ENCODE assay signal across 1 cellular context in genomic region chr14:99879401-99880295, GRCh38.
TF ChIP-seq lines count a peak whose summit lies in the region.

No MANE protein-coding gene starts in this region.

TF ChIP-seq in HEK293, 187 proteins besides CTCF, POLR2A, EP300 and RAD21 (continued from another document):
- TF ChIP-seq OSR2 (tag by site-specific recombination; IDR thresholded peaks at IDR 0.05), result peak; percentile 95
- no peak for TF ChIP-seq ZNF121 (tag by site-specific recombination; IDR thresholded peaks at IDR 0.05)
- TF ChIP-seq ZNF211 (tag by site-specific recombination; IDR thresholded peaks at IDR 0.05; ENCODE audit: low read depth), result no peak
- peak; percentile 60 for TF ChIP-seq FEZF1 (tag by site-specific recombination; IDR thresholded peaks at IDR 0.05)
- TF ChIP-seq PRDM10 (tag by site-specific recombination; IDR thresholded peaks at IDR 0.05), result 0 out of 2 replicates have a peak, but pooled peaks have one; percentile 12
- no peak for TF ChIP-seq MYNN (tag by site-specific recombination; IDR thresholded peaks at IDR 0.05; ENCODE audit: borderline replicate concordance)
- peak; percentile 50 for TF ChIP-seq ZNF629 (tag by site-specific recombination; IDR thresholded peaks at IDR 0.05)
- TF ChIP-seq ZFHX2 (tag by site-specific recombination; conservative IDR thresholded peaks at IDR 0.05), result peak; percentile 57
- 0 out of 2 replicates have a peak, but pooled peaks have one; percentile 45 for TF ChIP-seq ZXDB (tag by site-specific recombination; IDR thresholded peaks at IDR 0.05)
- TF ChIP-seq ZNF843 (tag by site-specific recombination; IDR thresholded peaks at IDR 0.05), result peak; percentile 68
- TF ChIP-seq ZBTB8A (tag by site-specific recombination; IDR thresholded peaks at IDR 0.05), result 0 out of 2 replicates have a peak, but pooled peaks have one; percentile 27
- TF ChIP-seq ZEB2 (tag by site-specific recombination; IDR thresholded peaks at IDR 0.05), result peak; percentile 27; the same call in 1 of the 2 replicates
- peak; percentile 79 for TF ChIP-seq ZNF366 (tag by site-specific recombination; conservative IDR thresholded peaks at IDR 0.05)
- peak; percentile 55; the same call in 1 of the 2 replicates for TF ChIP-seq INSM2 (tag by site-specific recombination; IDR thresholded peaks at IDR 0.05)
- TF ChIP-seq ZNF600 (tag by site-specific recombination; IDR thresholded peaks at IDR 0.05), result peak; percentile 22; the same call in 1 of the 2 replicates
- peak; percentile 38; the same call in 1 of the 2 replicates for TF ChIP-seq SCRT2 (tag by site-specific recombination; IDR thresholded peaks at IDR 0.05)
- TF ChIP-seq KLF16 (tag by site-specific recombination; IDR thresholded peaks at IDR 0.05), result no peak
- TF ChIP-seq ZNF23 (tag by site-specific recombination; IDR thresholded peaks at IDR 0.05; ENCODE audit: borderline replicate concordance), result no peak
- 0 out of 2 replicates have a peak, but pooled peaks have one; percentile 28 for TF ChIP-seq ZSCAN30 (tag by site-specific recombination; IDR thresholded peaks at IDR 0.05)
- TF ChIP-seq ZNF501 (tag by site-specific recombination; IDR thresholded peaks at IDR 0.05), result 0 out of 2 replicates have a peak, but pooled peaks have one; percentile 48
- peak; percentile 39; the same call in 1 of the 2 replicates for TF ChIP-seq GLI2 (tag by site-specific recombination; IDR thresholded peaks at IDR 0.05; ENCODE audit: borderline replicate concordance, low read depth)
- 0 out of 2 replicates have a peak, but pooled peaks have one; percentile 40 for TF ChIP-seq ZNF2 (tag by site-specific recombination; IDR thresholded peaks at IDR 0.05)
- TF ChIP-seq SCRT1 (tag by site-specific recombination; IDR thresholded peaks at IDR 0.05; ENCODE audit: borderline replicate concordance), result 0 out of 2 replicates have a peak, but pooled peaks have one; percentile 18
- TF ChIP-seq ZNF350 (tag by site-specific recombination; IDR thresholded peaks at IDR 0.05), result no peak
- no peak for TF ChIP-seq ZNF555 (tag by site-specific recombination; conservative IDR thresholded peaks at IDR 0.05)
- peak; percentile 41; the same call in 1 of the 2 replicates for TF ChIP-seq ZNF580 (tag by site-specific recombination; IDR thresholded peaks at IDR 0.05)
- TF ChIP-seq ZBTB17 (tag by site-specific recombination; IDR thresholded peaks at IDR 0.05), result peak; percentile 65
- TF ChIP-seq ZNF18 (tag by site-specific recombination; IDR thresholded peaks at IDR 0.05), result peak; percentile 90
- 0 out of 2 replicates have a peak, but pooled peaks have one; percentile 16 for TF ChIP-seq ZNF391 (tag by site-specific recombination; IDR thresholded peaks at IDR 0.05; ENCODE audit: borderline replicate concordance, low read depth)
- peak; percentile 93 for TF ChIP-seq PRDM6 (tag by site-specific recombination; IDR thresholded peaks at IDR 0.05)
- no peak for TF ChIP-seq ZBTB21 (tag by site-specific recombination; IDR thresholded peaks at IDR 0.05)
